Comparison of ENCODE assay signal across 24 cellular contexts in genomic region chr5:90844931-90845330, GRCh38.
"Had no signal": no experiment of that assay in that cellular context is flagged by ENCODE, and none has a peak within 500 bp of the region (broad histone marks: within the 10 kb centered on the region; RNA-seq: fewer than 3 reads in every experiment).

No MANE protein-coding gene starts in this region.

- H3K27ac ChIP-seq: gastrocnemius medialis, ovary, psoas muscle, testis had no signal

- H3K4me1 ChIP-seq: gastrocnemius medialis, psoas muscle, testis had no signal

- H3K4me3 ChIP-seq: gastrocnemius medialis, mucosa of descending colon, ovary, psoas muscle, testis had no signal

- H3K27me3 ChIP-seq: gastrocnemius medialis, ovary, testis had no signal

- ATAC-seq: activated T-cell treated with anti-CD3 and anti-CD28 coated beads, Interleukin-2, amount 50 U/mL, for 4 hours; activated T-helper 17 cell treated with anti-CD3 and anti-CD28 coated beads, Interleukin-2, amount 50 U/mL, for 72 hours; gastrocnemius medialis; left cardiac atrium; left ventricle myocardium superior; mucosa of descending colon; psoas muscle; SK-N-SH treated with all-trans-retinoic acid at 6 μM for 48 hours; T-helper 17 cell had no signal

- H3K9me3 ChIP-seq: gastrocnemius medialis, mucosa of descending colon, ovary, psoas muscle, testis had no signal

- H3K36me3 ChIP-seq: gastrocnemius medialis, ovary had no signal

- FAIRE-seq: islet of Langerhans, urothelium cell line had no signal

- DNase-seq: activated CD4-positive, alpha-beta memory T cell treated with anti-CD3 and anti-CD28 coated beads, Interleukin-2, amount 10 ng/mL, durations not matched to agents 7 days and 5 days; activated CD4-positive, alpha-beta T cell treated with anti-CD3 and anti-CD28 coated beads, Interleukin-2, amount 10 ng/mL, durations not matched to agents 7 days and 5 days; activated CD4-positive, CD25-positive, alpha-beta regulatory T cell treated with anti-CD3 and anti-CD28 coated beads, Interleukin-2, amount 50 U/mL, for 72 hours; activated gamma-delta T cell treated with Interleukin-2 at 50 U/mL for 16 hours; activated naive CD4-positive, alpha-beta T cell treated with anti-CD3 and anti-CD28 coated beads, Interleukin-2, amount 50 U/mL, for 16 hours; activated T-cell treated with anti-CD3 and anti-CD28 coated beads, Interleukin-2, amount 50 U/mL, for 4 hours; amniotic stem cell; endodermal cell; gastrocnemius medialis; glutamatergic neuron; left cardiac atrium; left ventricle myocardium superior; mucosa of descending colon; ovary; psoas muscle; stimulated activated CD4-positive, alpha-beta T cell treated with anti-CD3 and anti-CD28 coated beads, Interleukin-2, amount 100 ng/mL, for 48 hours; stimulated activated naive CD4-positive, alpha-beta T cell treated with Interleukin-2 at 50 U/mL for 16 hours; T-helper 17 cell; testis; trophoblast cell had no signal
